In the genomic region with DNA sequence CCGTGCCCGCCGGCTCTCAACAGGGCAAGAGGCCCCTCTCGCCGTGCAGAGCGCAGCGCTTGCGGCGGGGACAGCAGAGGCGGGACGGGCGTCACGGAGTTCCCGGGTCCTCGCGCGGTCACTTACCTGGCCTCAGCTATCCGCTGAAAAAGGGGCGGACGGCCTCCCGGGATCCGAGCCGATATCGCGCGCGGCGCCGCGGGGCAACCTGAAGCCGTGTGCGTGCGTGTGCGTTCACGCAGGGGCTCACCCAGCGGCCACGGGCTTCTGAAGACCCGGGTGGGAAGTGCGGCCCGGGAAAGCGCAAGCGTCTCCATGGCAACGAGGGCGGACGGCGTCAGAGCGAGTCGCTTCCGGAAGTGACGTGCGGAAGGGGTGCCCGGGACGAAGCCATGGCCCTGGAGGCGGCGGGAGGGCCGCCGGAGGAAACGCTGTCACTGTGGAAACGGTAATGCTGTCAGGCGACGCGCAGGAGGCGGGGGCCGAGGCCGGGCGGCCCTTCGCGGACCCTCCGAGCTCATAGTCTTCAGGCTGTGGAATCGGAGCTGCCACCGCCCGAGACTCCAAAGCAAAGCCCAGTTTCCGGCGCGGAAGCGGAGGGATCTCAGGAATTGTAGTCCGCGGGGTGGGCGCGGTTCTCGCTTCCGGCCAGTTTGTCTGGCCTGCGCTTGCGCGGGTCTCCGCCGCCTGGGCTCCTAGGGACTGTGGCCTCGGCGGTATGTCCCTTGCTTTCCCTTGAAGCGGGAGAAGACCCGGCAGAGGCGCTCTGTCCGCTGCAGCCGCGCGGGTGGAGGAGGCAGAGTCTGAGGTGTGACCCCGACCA, we compare ENCODE assay signal across 1 cellular context.
TF ChIP-seq lines count a peak whose summit lies in the region.

Gene ENDOV (plus strand): TSS at position 365 of the 823 bp plus-strand sequence. CDS start 28 bp downstream, at position 393.

TF ChIP-seq in GM12878, 131 proteins besides CTCF, POLR2A, EP300 and RAD21 (continued from another document):
- TF ChIP-seq ZBTB4 (CRISPR knock-in tag; IDR thresholded peaks at IDR 0.05) (no peak), IKZF1 (conservative IDR thresholded peaks at IDR 0.05) (peak; percentile 97), TBL1XR1 (IDR thresholded peaks at IDR 0.05; ENCODE audit: low read depth, low read length) (no peak), HCFC1 (IDR thresholded peaks at IDR 0.05; ENCODE audit: low read length) (peak; percentile 65), MEF2A (IDR thresholded peaks at IDR 0.05; ENCODE audit: insufficient read depth, low read depth, low read length) (no peak), RUNX3 (IDR thresholded peaks at IDR 0.05; ENCODE audit: low read length) (peak; percentile 56), EGR1 (IDR thresholded peaks at IDR 0.05; ENCODE audit: borderline replicate concordance in 1 of 2, low read depth in 2 of 2, low read length in 2 of 2) (no peak), STAT3 (IDR thresholded peaks at IDR 0.05; ENCODE audit: low read depth, low read length) (no peak), JUNB (IDR thresholded peaks at IDR 0.05) (no peak), SMAD1 (IDR thresholded peaks at IDR 0.05; ENCODE audit: low read depth, partially characterized antibody) (no peak), ZNF384 (IDR thresholded peaks at IDR 0.05; ENCODE audit: borderline replicate concordance, low read depth, low read length) (no peak), RBBP5 (conservative IDR thresholded peaks at IDR 0.05) (0 out of 2 replicates have a peak, but pooled peaks have one; percentile 26), BCL11A (IDR thresholded peaks at IDR 0.05; ENCODE audit: low read depth, low read length) (no peak), RAD51 (IDR thresholded peaks at IDR 0.05) (no peak), SREBF1 (IDR thresholded peaks at IDR 0.05; ENCODE audit: low read length) (no peak), PML (IDR thresholded peaks at IDR 0.05; ENCODE audit: low read length) (0 out of 2 replicates have a peak, but pooled peaks have one; percentile 33), PAX5 (IDR thresholded peaks at IDR 0.05; ENCODE audit: borderline replicate concordance, low read depth, low read length) (0 out of 2 replicates have a peak, but pooled peaks have one; percentile 4), HDAC2 (IDR thresholded peaks at IDR 0.05) (no peak), SUZ12 (IDR thresholded peaks at IDR 0.05; ENCODE audit: unreplicated experiment) (no peak), NFXL1 (IDR thresholded peaks at IDR 0.05; ENCODE audit: borderline replicate concordance) (no peak), NRF1 (conservative IDR thresholded peaks at IDR 0.05; ENCODE audit: low read depth, low read length) (peak; percentile 81), ZBED1 (IDR thresholded peaks at IDR 0.05; ENCODE audit: borderline replicate concordance) (no peak), RFX5 (IDR thresholded peaks at IDR 0.05; ENCODE audit: low read depth, low read length) (no peak), WRNIP1 (IDR thresholded peaks at IDR 0.05; ENCODE audit: borderline replicate concordance, low read depth, low read length) (no peak), HDAC6 (IDR thresholded peaks at IDR 0.05; ENCODE audit: unreplicated experiment) (no peak), CHD2 (IDR thresholded peaks at IDR 0.05; ENCODE audit: borderline replicate concordance, low read depth, low read length) (peak; percentile 92), BACH1 (IDR thresholded peaks at IDR 0.05; ENCODE audit: borderline replicate concordance) (peak; percentile 69; the same call in 1 of the 2 replicates)
- TF ChIP-seq, protein P1, sequence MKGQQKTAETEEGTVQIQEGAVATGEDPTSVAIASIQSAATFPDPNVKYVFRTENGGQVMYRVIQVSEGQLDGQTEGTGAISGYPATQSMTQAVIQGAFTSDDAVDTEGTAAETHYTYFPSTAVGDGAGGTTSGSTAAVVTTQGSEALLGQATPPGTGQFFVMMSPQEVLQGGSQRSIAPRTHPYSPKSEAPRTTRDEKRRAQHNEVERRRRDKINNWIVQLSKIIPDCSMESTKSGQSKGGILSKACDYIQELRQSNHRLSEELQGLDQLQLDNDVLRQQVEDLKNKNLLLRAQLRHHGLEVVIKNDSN (IDR thresholded peaks at IDR 0.05; ENCODE audit: borderline replicate concordance, extremely low read length, insufficient read depth, low read depth, low read length) = no peak
- TF ChIP-seq, protein P2, sequence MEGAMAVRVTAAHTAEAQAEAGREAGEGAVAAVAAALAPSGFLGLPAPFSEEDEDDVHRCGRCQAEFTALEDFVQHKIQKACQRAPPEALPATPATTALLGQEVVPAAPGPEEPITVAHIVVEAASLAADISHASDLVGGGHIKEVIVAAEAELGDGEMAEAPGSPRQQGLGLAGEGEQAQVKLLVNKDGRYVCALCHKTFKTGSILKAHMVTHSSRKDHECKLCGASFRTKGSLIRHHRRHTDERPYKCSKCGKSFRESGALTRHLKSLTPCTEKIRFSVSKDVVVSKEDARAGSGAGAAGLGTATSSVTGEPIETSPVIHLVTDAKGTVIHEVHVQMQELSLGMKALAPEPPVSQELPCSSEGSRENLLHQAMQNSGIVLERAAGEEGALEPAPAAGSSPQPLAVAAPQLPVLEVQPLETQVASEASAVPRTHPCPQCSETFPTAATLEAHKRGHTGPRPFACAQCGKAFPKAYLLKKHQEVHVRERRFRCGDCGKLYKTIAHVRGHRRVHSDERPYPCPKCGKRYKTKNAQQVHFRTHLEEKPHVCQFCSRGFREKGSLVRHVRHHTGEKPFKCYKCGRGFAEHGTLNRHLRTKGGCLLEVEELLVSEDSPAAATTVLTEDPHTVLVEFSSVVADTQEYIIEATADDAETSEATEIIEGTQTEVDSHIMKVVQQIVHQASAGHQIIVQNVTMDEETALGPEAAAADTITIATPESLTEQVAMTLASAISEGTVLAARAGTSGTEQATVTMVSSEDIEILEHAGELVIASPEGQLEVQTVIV (IDR thresholded peaks at IDR 0.05; ENCODE audit: borderline replicate concordance, partially characterized antibody) = peak; percentile 68
- TF ChIP-seq, protein P3, sequence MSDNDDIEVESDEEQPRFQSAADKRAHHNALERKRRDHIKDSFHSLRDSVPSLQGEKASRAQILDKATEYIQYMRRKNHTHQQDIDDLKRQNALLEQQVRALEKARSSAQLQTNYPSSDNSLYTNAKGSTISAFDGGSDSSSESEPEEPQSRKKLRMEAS (IDR thresholded peaks at IDR 0.05; ENCODE audit: low read depth, low read length) = 0 out of 2 replicates have a peak, but pooled peaks have one; percentile 1
- TF ChIP-seq, protein P4, sequence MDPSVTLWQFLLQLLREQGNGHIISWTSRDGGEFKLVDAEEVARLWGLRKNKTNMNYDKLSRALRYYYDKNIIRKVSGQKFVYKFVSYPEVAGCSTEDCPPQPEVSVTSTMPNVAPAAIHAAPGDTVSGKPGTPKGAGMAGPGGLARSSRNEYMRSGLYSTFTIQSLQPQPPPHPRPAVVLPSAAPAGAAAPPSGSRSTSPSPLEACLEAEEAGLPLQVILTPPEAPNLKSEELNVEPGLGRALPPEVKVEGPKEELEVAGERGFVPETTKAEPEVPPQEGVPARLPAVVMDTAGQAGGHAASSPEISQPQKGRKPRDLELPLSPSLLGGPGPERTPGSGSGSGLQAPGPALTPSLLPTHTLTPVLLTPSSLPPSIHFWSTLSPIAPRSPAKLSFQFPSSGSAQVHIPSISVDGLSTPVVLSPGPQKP (IDR thresholded peaks at IDR 0.05; ENCODE audit: low read depth, low read length) = peak; percentile 74
TF ChIP-seq in GM12878: peak in this region for 51.
